10 cellular contexts compared by ENCODE assay signal in genomic region chr5:9898319-9898718, GRCh38.
DNase-seq lines count a peak whose midpoint lies in the region; ATAC-seq and TF ChIP-seq lines count a peak whose summit lies in the region.
"Had no signal": no experiment of that assay in that cellular context is flagged by ENCODE, and none has a peak within 500 bp of the region (broad histone marks: within the 10 kb centered on the region; RNA-seq: fewer than 3 reads in every experiment).

No MANE protein-coding gene starts in this region.

- TF ChIP-seq CTCF in AG09309 (IDR thresholded peaks at IDR 0.05; ENCODE audit: control insufficient read depth, insufficient read depth, low read depth, low read length, missing control alignments) (peak; percentile 71), VCaP (conservative IDR thresholded peaks at IDR 0.05) (peak; percentile 89)

- H3K4me3 ChIP-seq in AG09309 (ENCODE audit: control insufficient read depth, low read depth, low read length) = no peak overlapping the region

- ATAC-seq in HG02981 (IDR thresholded peaks at IDR 0.05; ENCODE audit: unreplicated experiment) (peak; percentile 45), HG03520 (IDR thresholded peaks at IDR 0.05; ENCODE audit: unreplicated experiment) (no peak), GM21447 (IDR thresholded peaks at IDR 0.05; ENCODE audit: unreplicated experiment) (no peak), left ventricle myocardium superior (no peak)

- intact Hi-C loops in left ventricle myocardium superior (cut with micrococcal nuclease) = no loop called here

- no peak overlapping the region for H3K27ac ChIP-seq in VCaP
- H3K27ac ChIP-seq: neutrophil had no signal

- DNase-seq in AG09309 (ENCODE audit: low read depth) (peak; percentile 11), kidney tubule cell (ENCODE audit: low spot score) (peak; percentile 44), left ventricle myocardium superior (no peak)
- DNase-seq in stimulated activated naive CD4-positive, alpha-beta T cell treated with Interleukin-2 at 50 U/mL for 16 hours (lab: John Stamatoyannopoulos, UW) = no peak
- DNase-seq: activated CD4-positive, alpha-beta memory T cell treated with anti-CD3 and anti-CD28 coated beads for 36 hours had no signal

Comparison
In these comparisons a context has a peak if more than half of its experiments do, and no peak if none do; other contexts are left out.
1. DNase-seq: peak in AG09309 (single experiment) and kidney tubule cell (single experiment); none in stimulated activated naive CD4-positive, alpha-beta T cell treated with Interleukin-2 at 50 U/mL for 16 hours (single experiment) and left ventricle myocardium superior (single experiment).